8 cellular contexts compared by ENCODE assay signal in the genomic region with DNA sequence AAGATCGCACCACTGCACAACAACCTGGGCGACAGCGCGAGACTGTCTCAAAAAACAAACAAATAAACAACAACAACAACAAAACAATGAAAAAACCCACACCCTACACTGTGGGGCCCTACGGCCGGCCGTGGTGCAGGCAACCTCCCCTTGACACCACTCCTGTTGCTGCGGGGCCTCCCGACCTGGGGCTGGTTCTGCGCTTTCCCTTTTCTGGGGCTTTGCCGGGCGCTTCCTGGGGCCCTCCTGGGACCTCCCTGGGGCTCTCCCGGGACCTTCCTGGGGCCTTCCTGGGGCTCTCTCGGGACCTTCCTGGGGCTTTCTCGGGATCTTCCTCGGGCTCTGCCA. TPM values are rescaled to one million over a fixed set of nuclear protein-coding genes. Genes with fewer than 3 reads are reported as not detected.
A peak's percentile ranks its signal among the peaks of the same experiment; 100 is the strongest.
DNase-seq lines count a peak whose midpoint lies in the region; ATAC-seq, FAIRE-seq and TF ChIP-seq lines count a peak whose summit lies in the region.

No MANE protein-coding gene starts in this region.

- TF ChIP-seq POLR2A in endothelial cell of umbilical vein (IDR thresholded peaks at IDR 0.05; ENCODE audit: low read depth, low read length) (no peak), ovary (IDR thresholded peaks at IDR 0.05) (no peak)

- H3K9me1 ChIP-seq in endothelial cell of umbilical vein (replicated peaks; ENCODE audit: control insufficient read depth, extremely low read depth, insufficient read depth, low read length) = no peaks in the 10 kb centered on the region

- BruUV-seq in A673 (replicated peaks; lab: Mats Ljungman, UMichigan) = no TSS peak
- no TSS peak for BruUV-seq in endothelial cell of umbilical vein (replicated peaks; lab: Mats Ljungman, UMichigan)

- WGBS in ovary, 3 donors = 45 to 58% (median 51%) methylated on average over 15 to 16 of the region's 16 CpGs

- H3K9me3 ChIP-seq in A673 (ENCODE audit: low read depth, low read length, poor library complexity, severe bottlenecking) (no peaks in the 10 kb centered on the region), endothelial cell of umbilical vein (replicated peaks; ENCODE audit: control insufficient read depth, insufficient read depth, low read length) (no peaks in the 10 kb centered on the region), ovary (no peaks in the 10 kb centered on the region)

- DNase-seq in A673 (ENCODE audit: low spot score) = no peak
- DNase-seq in endothelial cell of umbilical vein (ENCODE audit: low read depth, low spot score) = no peak
- no peak for DNase-seq in NCI-H1092 treated with DMSO at 0.1 percent for 48 hours (lab: John Stamatoyannopoulos, UW)
- no peak for DNase-seq in ovary
- DNase-seq in AG08396 (ENCODE audit: low spot score) = no peak
- DNase-seq in HTR-8/SVneo (ENCODE audit: insufficient read length, low spot score) = no peak

- TF ChIP-seq CTCF in A673 (conservative IDR thresholded peaks at IDR 0.05; ENCODE audit: low read depth, low read length) (no peak), endothelial cell of umbilical vein (IDR thresholded peaks at IDR 0.05; ENCODE audit: extremely low read depth in 1 of 2, insufficient read depth in 1 of 2, low read depth in 1 of 2, low read length in 2 of 2) (no peak), ovary (IDR thresholded peaks at IDR 0.05) (no peak)

- dilution Hi-C loops in endothelial cell of umbilical vein (cut with MboI; ENCODE audit: extremely low pct_ligation_motif_present, low sequenced_read_pairs) = loop anchor here (25.0 kb wide), 1 partner anchor 157 kb away; no protein-coding TSS in a partner anchor

- intact Hi-C loops in A673 (cut with micrococcal nuclease; ENCODE audit: unreplicated experiment) = loop anchor here (10.0 kb wide), 1 partner anchor 339 kb away; the partner anchor contains the start of gene PAXIP1
- intact Hi-C loops in endothelial cell of umbilical vein (cut with micrococcal nuclease) = no loop called here
- intact Hi-C loops in ovary (cut with DNase I) = loop anchor here (2.0 to 10.0 kb wide), 4 partner anchors 149 to 417 kb away; partner anchors contain the start of gene PAXIP1 (in 1 of the 4)

- H2AFZ ChIP-seq in endothelial cell of umbilical vein (ENCODE audit: low read depth, low read length) = no peak overlapping the region

- H4K20me1 ChIP-seq in endothelial cell of umbilical vein (replicated peaks; ENCODE audit: control insufficient read depth, extremely low read depth, insufficient read depth, low read length) = no peaks in the 10 kb centered on the region

- no peaks in the 10 kb centered on the region for H3K27me3 ChIP-seq in A673 (replicated peaks; ENCODE audit: insufficient read depth, low read depth, low read length, poor library complexity)
- H3K27me3 ChIP-seq in endothelial cell of umbilical vein (ENCODE audit: control insufficient read depth in 2 of 2, insufficient read depth in 2 of 2, low read length in 2 of 2) = peaks cover 2 to 3% of the 10 kb centered on the region in 2 experiments
- H3K27me3 ChIP-seq in ovary = no peaks in the 10 kb centered on the region

- peak overlapping the region; percentile 33 for H3K9ac ChIP-seq in endothelial cell of umbilical vein (replicated peaks; ENCODE audit: extremely low read depth, insufficient read depth, low read length)

- H3K4me1 ChIP-seq in A673 (ENCODE audit: insufficient read depth, low read length, poor library complexity, severe bottlenecking) (peaks cover 5% of the 10 kb centered on the region), endothelial cell of umbilical vein (ENCODE audit: control insufficient read depth, extremely low read depth, insufficient read depth, low read length) (no peaks in the 10 kb centered on the region), ovary (ENCODE audit: insufficient read depth) (no peaks in the 10 kb centered on the region)

- TF ChIP-seq EP300 in ovary (IDR thresholded peaks at IDR 0.05) = no peak

- H3K79me2 ChIP-seq in endothelial cell of umbilical vein (ENCODE audit: control insufficient read depth, insufficient read depth, low read length) = no peaks in the 10 kb centered on the region

- CTCF ChIA-PET in A673 (lab: Charles Lee) (interaction anchor here (1.2 kb wide), 2 partner anchors 152 to 416 kb away, joined by 3 to 9 read pairs; no protein-coding TSS in a partner anchor), endothelial cell of umbilical vein (lab: Charles Lee) (interaction anchor here (0.5 to 4.0 kb wide), 40 partner anchors 8 to 430 kb away, joined by 3 to 61 read pairs (median 4); partner anchors contain the start of genes INSIG1 and PAXIP1)

- FAIRE-seq in endothelial cell of umbilical vein (lab: Jason Lieb, UNC) (no peak), HTR-8/SVneo (lab: Jason Lieb, UNC) (no peak)

- H3K4me3 ChIP-seq in A673 (ENCODE audit: low read depth, low read length, poor library complexity, severe bottlenecking) (peak overlapping the region; percentile 45), endothelial cell of umbilical vein (replicated peaks in 1 of 3; ENCODE audit: insufficient read depth in 1 of 3, low read depth in 1 of 3, low read length in 3 of 3) (no peak overlapping the region), ovary (no peak overlapping the region)

- no peaks in the 10 kb centered on the region for H3K36me3 ChIP-seq in A673 (ENCODE audit: insufficient read depth, low read length, poor library complexity, severe bottlenecking)
- no peaks in the 10 kb centered on the region for H3K36me3 ChIP-seq in endothelial cell of umbilical vein (ENCODE audit: control insufficient read depth in 2 of 2, extremely low read depth in 1 of 2, insufficient read depth in 2 of 2, low read length in 2 of 2)
- no peaks in the 10 kb centered on the region for H3K36me3 ChIP-seq in ovary

- POLR2A ChIA-PET in A673 (lab: Charles Lee; ENCODE audit: low non-redundant PET) (no interaction called here), endothelial cell of umbilical vein (lab: Charles Lee) (no interaction called here)

- no peak overlapping the region for H3K4me2 ChIP-seq in endothelial cell of umbilical vein (ENCODE audit: insufficient read depth, low read length)

- H3K27ac ChIP-seq in A673 (ENCODE audit: low read depth, low read length, poor library complexity, severe bottlenecking) (no peak overlapping the region), endothelial cell of umbilical vein (ENCODE audit: insufficient read depth, low read depth, low read length) (no peak overlapping the region), ovary (no peak overlapping the region)

- ATAC-seq in GM19351 (IDR thresholded peaks at IDR 0.05; ENCODE audit: unreplicated experiment) (peak; percentile 27), HG03108 (IDR thresholded peaks at IDR 0.05; ENCODE audit: unreplicated experiment) (peak; percentile 31)

TF ChIP-seq in endothelial cell of umbilical vein, 7 proteins besides CTCF, POLR2A, EP300 and RAD21:
- TF ChIP-seq POLR2AphosphoS5 (IDR thresholded peaks at IDR 0.05; ENCODE audit: insufficient read depth, low read depth, low read length) (no peak), GATA2 (IDR thresholded peaks at IDR 0.05; ENCODE audit: insufficient read depth, insufficient read length, low read depth, low read length) (no peak), MYC (IDR thresholded peaks at IDR 0.05; ENCODE audit: low read depth, low read length) (no peak), JUN (IDR thresholded peaks at IDR 0.05; ENCODE audit: borderline replicate concordance, insufficient read depth, insufficient read length, low read depth) (no peak), EZH2 (IDR thresholded peaks at IDR 0.05; ENCODE audit: borderline replicate concordance, low read depth, low read length, severe bottlenecking) (no peak), FOS (IDR thresholded peaks at IDR 0.05; ENCODE audit: borderline replicate concordance, insufficient read depth, low read length) (no peak)
- TF ChIP-seq, protein P1, sequence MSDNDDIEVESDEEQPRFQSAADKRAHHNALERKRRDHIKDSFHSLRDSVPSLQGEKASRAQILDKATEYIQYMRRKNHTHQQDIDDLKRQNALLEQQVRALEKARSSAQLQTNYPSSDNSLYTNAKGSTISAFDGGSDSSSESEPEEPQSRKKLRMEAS (IDR thresholded peaks at IDR 0.05; ENCODE audit: insufficient read depth, insufficient read length) = no peak

RNA-seq across cellular contexts. Expression of gene INSIG1, which starts 46.6 kb away (rescaled TPM):
- 51.8 and 53.4 TPM in 2 replicates for total RNA-seq in A673 (2021)
- 79.3 and 105 TPM in 2 replicates for total RNA-seq in endothelial cell of umbilical vein
- polyA plus RNA-seq in endothelial cell of umbilical vein = 102 and 129 TPM in 2 replicates
- polyA plus RNA-seq in endothelial cell of umbilical vein (2011; cell fraction: cytosol; rRNA removed) = 55.2 and 65.6 TPM in 2 replicates
- 40.6 and 54.9 TPM in 2 replicates for polyA plus RNA-seq in endothelial cell of umbilical vein (2011; cell fraction: nucleus; rRNA removed)
- polyA plus RNA-seq in endothelial cell of umbilical vein (2012) = 36.7 and 55.1 TPM in 2 replicates
- 112 and 120 TPM in 2 replicates for polyA minus RNA-seq in endothelial cell of umbilical vein
- polyA minus RNA-seq in endothelial cell of umbilical vein (2011; cell fraction: cytosol; rRNA and poly(A)+ RNA removed) = 42.5 TPM
- 49.7 and 74.6 TPM in 2 replicates for polyA minus RNA-seq in endothelial cell of umbilical vein (2011; cell fraction: nucleus; rRNA and poly(A)+ RNA removed)
- total RNA-seq in ovary = 100 to 1,000 TPM in 1 of 7 donors, 10 to 100 TPM in 6; 15.0 to 186 (median 35.6) TPM
- polyA plus RNA-seq in ovary = 10 to 100 TPM; 18.2 to 30.5 TPM
